Comparison of ENCODE assay signal across 12 cellular contexts in the genomic region with DNA sequence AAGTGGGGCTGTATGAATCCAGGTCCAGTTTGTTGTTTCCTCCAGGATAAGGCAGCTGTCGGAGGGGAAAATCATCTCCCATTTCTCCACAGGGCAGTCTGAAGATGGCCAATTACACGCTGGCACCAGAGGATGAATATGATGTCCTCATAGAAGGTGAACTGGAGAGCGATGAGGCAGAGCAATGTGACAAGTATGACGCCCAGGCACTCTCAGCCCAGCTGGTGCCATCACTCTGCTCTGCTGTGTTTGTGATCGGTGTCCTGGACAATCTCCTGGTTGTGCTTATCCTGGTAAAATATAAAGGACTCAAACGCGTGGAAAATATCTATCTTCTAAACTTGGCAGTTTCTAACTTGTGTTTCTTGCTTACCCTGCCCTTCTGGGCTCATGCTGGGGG. TPM values are rescaled to one million over a fixed set of nuclear protein-coding genes. Genes with fewer than 3 reads are reported as not detected.
DNase-seq lines count a peak whose midpoint lies in the region; ATAC-seq, FAIRE-seq and TF ChIP-seq lines count a peak whose summit lies in the region.
"Had no signal": no experiment of that assay in that cellular context is flagged by ENCODE, and none has a peak within 500 bp of the region (broad histone marks: within the 10 kb centered on the region; RNA-seq: fewer than 3 reads in every experiment).

No MANE protein-coding gene starts in this region.

- H3K4me3 Mint-ChIP-seq in activated B cell treated with CpG ODN at 0.5 μM for 24 hours = peak overlapping the region; percentile 85

- H3K4me1 ChIP-seq in left ventricle myocardium inferior = peaks cover 84% of the 10 kb centered on the region
- H3K4me1 ChIP-seq in small intestine (ENCODE audit: control insufficient read depth in 2 of 2, insufficient read depth in 1 of 2, low read depth in 1 of 2, low read length in 1 of 2) = peaks cover 4 to 16% of the 10 kb centered on the region in 2 donors
- H3K4me1 ChIP-seq: HAP-1 had no signal

- TF ChIP-seq CTCF in activated B cell treated with CpG ODN at 0.5 μM for 24 hours (IDR thresholded peaks at IDR 0.05) = no peak
- TF ChIP-seq CTCF in left ventricle myocardium inferior (IDR thresholded peaks at IDR 0.05; ENCODE audit: borderline replicate concordance) = no peak

- CTCF ChIA-PET in activated B cell treated with CpG ODN at 0.5 μM for 24 hours (lab: Charles Lee) = interaction anchor here (0.9 to 1.8 kb wide), 3 partner anchors 9 to 81 kb away, joined by 3 to 4 read pairs (median 4); no protein-coding TSS in a partner anchor

- H3K36me3 ChIP-seq in KOPT-K1 (ENCODE audit: insufficient read depth, low read length) = peaks cover 7% of the 10 kb centered on the region; the same call in 1 of the 2 replicates
- no peaks in the 10 kb centered on the region for H3K36me3 ChIP-seq in left ventricle myocardium inferior
- no peaks in the 10 kb centered on the region for H3K36me3 ChIP-seq in small intestine (ENCODE audit: control insufficient read depth in 2 of 2, insufficient read depth in 2 of 2, low read length in 2 of 2)
- H3K36me3 ChIP-seq: brain microvascular endothelial cell, HAP-1 had no signal

- H3K9me3 Mint-ChIP-seq in activated B cell treated with CpG ODN at 0.5 μM for 24 hours = peaks cover under 1% of the 10 kb centered on the region

- whole genome bisulfite sequencing in small intestine, 3 donors = 17 to 50% (median 35%) methylated on average over 7 of the region's 7 CpGs

- no peak for ATAC-seq in activated B cell treated with CpG ODN at 0.5 μM for 24 hours (ENCODE audit: low read depth)

- H3K27ac ChIP-seq in KOPT-K1 (ENCODE audit: low read depth, low read length, poor library complexity, severe bottlenecking) (peak overlapping the region; percentile 84), left ventricle myocardium inferior (replicated peaks) (peak overlapping the region; percentile 84), small intestine (ENCODE audit: low read depth in 1 of 2, low read length in 1 of 2) (peak overlapping the region; percentile 95 to 99)
- H3K27ac ChIP-seq: brain microvascular endothelial cell had no signal

- H3K4me3 ChIP-seq in left ventricle myocardium inferior = peak overlapping the region; percentile 60
- peak overlapping the region in 1 of 2 donors; percentile 60 for H3K4me3 ChIP-seq in small intestine (ENCODE audit: low read depth in 1 of 2, low read length in 2 of 2)
- H3K4me3 ChIP-seq: HAP-1 had no signal

- H3K9me3 ChIP-seq in KOPT-K1 (ENCODE audit: insufficient read depth, low read length, poor library complexity, severe bottlenecking) (no peaks in the 10 kb centered on the region), left ventricle myocardium inferior (replicated peaks) (no peaks in the 10 kb centered on the region), small intestine (ENCODE audit: control insufficient read depth, low read depth) (no peaks in the 10 kb centered on the region)
- H3K9me3 ChIP-seq: HAP-1 had no signal

- intact Hi-C loops in activated B cell treated with CpG ODN at 0.5 μM for 24 hours (cut with micrococcal nuclease) (loop anchor here (2.0 kb wide), 1 partner anchor 25 kb away; no protein-coding TSS in a partner anchor), left ventricle myocardium inferior (cut with micrococcal nuclease) (no loop called here)

- peaks cover 3% of the 10 kb centered on the region for H3K36me3 Mint-ChIP-seq in activated B cell treated with CpG ODN at 0.5 μM for 24 hours (ENCODE audit: low read depth)

- no peak for DNase-seq in activated B cell treated with CpG ODN at 0.5 μM for 24 hours
- DNase-seq in left ventricle myocardium inferior = no peak
- DNase-seq in small intestine = peak; percentile 40
- DNase-seq in GM19240 (ENCODE audit: insufficient read length, low spot score) = no peak
- DNase-seq in glomerular visceral epithelial cell (ENCODE audit: extremely low spot score) = no peak
- DNase-seq in COR-L47 (lab: John Stamatoyannopoulos, UW) = no peak
- DNase-seq: head of caudate nucleus, NCI-H1436 had no signal

- peaks cover 31% of the 10 kb centered on the region for H3K4me1 Mint-ChIP-seq in activated B cell treated with CpG ODN at 0.5 μM for 24 hours

- FAIRE-seq in small intestine (lab: Jason Lieb, UNC) = no peak
- FAIRE-seq: RCC 7860 had no signal

- H3K27ac Mint-ChIP-seq in activated B cell treated with CpG ODN at 0.5 μM for 24 hours = peak overlapping the region; percentile 10

- H3K27me3 ChIP-seq in left ventricle myocardium inferior (ENCODE audit: low read depth) (no peaks in the 10 kb centered on the region), small intestine (ENCODE audit: control insufficient read depth in 2 of 2, insufficient read depth in 2 of 2, low read length in 2 of 2) (no peaks in the 10 kb centered on the region)
- H3K27me3 ChIP-seq: brain microvascular endothelial cell had no signal

- H3K27me3 Mint-ChIP-seq in activated B cell treated with CpG ODN at 0.5 μM for 24 hours = no peaks in the 10 kb centered on the region

- POLR2A ChIA-PET in activated B cell treated with CpG ODN at 0.5 μM for 24 hours (lab: Charles Lee) = no interaction called here

RNA-seq across cellular contexts. Expression of a gene that starts 0.9 kb away (rescaled TPM):
- 1.9 TPM in 2 replicates for total RNA-seq in activated B cell treated with CpG ODN at 0.5 μM for 24 hours
- total RNA-seq in left ventricle myocardium inferior = 1.5 TPM
- 10 to 100 TPM; 11.3 to 13.9 (median 13.0) TPM for polyA plus RNA-seq in small intestine

RNA-seq across cellular contexts. Expression of a gene that starts 37.2 kb away (rescaled TPM):
- 0.27 and 0.55 TPM in 2 replicates for total RNA-seq in activated B cell treated with CpG ODN at 0.5 μM for 24 hours
- 0.22 TPM for total RNA-seq in left ventricle myocardium inferior
- under 1 TPM; 0.81 to 0.94 (median 0.89) TPM for polyA plus RNA-seq in small intestine

RNA-seq across cellular contexts. Expression of a gene that starts 54.1 kb away (rescaled TPM):
- total RNA-seq in activated B cell treated with CpG ODN at 0.5 μM for 24 hours (0.16 and 0.29 TPM in 2 replicates), left ventricle myocardium inferior (0.63 TPM)
- 1 to 10 TPM in 1 of 3 donors, under 1 TPM in 1, not detected in 1; 0.87 to 1.4 TPM for polyA plus RNA-seq in small intestine

RNA-seq across cellular contexts. Expression of a gene that starts 56.7 kb away (rescaled TPM):
- 0.10 TPM in 1 of 2 replicates, not detected in the other for total RNA-seq in activated B cell treated with CpG ODN at 0.5 μM for 24 hours
- total RNA-seq in left ventricle myocardium inferior = 2.7 TPM
- polyA plus RNA-seq in small intestine = 1 to 10 TPM in 1 of 3 donors, under 1 TPM in 2; 0.22 to 6.0 (median 0.81) TPM
